1 cellular context compared by ENCODE assay signal in the genomic region with DNA sequence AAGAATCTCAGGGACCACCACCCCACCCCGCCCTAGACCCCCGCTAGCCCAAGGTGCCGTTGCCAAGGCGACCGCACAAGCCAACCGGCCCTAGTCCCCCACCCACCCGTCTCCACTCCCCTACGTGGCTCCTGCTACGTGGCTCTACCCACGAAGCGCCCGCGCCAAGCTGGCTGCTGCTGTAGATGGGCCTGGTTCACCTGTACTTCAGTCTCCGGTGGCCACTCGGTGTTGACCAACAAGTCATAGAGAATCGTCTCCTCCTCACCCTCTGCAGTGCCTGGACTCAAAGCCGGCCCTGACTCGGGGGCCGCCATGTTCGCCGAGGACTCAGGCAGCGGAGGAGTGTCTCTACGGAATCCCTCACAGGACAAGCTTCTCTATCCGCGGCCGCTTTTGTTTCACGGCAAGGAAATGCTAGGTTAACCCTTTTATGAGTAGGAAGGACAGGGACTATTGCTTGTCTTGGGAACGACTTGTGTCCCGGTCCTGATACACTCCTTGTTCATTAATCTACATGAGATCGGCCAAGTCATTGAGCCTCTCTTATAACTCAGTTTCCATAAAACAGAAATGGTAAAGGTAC.
TF ChIP-seq lines count a peak whose summit lies in the region.

A gene (minus strand): TSS at position 347 of the 586 bp plus-strand sequence. CDS start 30 bp downstream, at position 317.

TF ChIP-seq in K562, 482 proteins besides CTCF, POLR2A, EP300 and RAD21 (continued from another document and continues in another):
- no peak for TF ChIP-seq POLR3A (IDR thresholded peaks at IDR 0.05; ENCODE audit: borderline replicate concordance, extremely low read depth, insufficient read depth, insufficient read length)
- 0 out of 2 replicates have a peak, but pooled peaks have one; percentile 6 for TF ChIP-seq BCOR (IDR thresholded peaks at IDR 0.05)
- peak; percentile 86; the same call in 1 of the 2 replicates for TF ChIP-seq KAT7 (CRISPR knock-in tag; IDR thresholded peaks at IDR 0.05; ENCODE audit: borderline replicate concordance)
- TF ChIP-seq ZC3H4 (CRISPR knock-in tag; IDR thresholded peaks at IDR 0.05; ENCODE audit: borderline replicate concordance), result peak; percentile 79; the same call in 1 of the 2 replicates
- TF ChIP-seq, protein P1, sequence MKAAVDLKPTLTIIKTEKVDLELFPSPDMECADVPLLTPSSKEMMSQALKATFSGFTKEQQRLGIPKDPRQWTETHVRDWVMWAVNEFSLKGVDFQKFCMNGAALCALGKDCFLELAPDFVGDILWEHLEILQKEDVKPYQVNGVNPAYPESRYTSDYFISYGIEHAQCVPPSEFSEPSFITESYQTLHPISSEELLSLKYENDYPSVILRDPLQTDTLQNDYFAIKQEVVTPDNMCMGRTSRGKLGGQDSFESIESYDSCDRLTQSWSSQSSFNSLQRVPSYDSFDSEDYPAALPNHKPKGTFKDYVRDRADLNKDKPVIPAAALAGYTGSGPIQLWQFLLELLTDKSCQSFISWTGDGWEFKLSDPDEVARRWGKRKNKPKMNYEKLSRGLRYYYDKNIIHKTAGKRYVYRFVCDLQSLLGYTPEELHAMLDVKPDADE (conservative IDR thresholded peaks at IDR 0.05; ENCODE audit: control insufficient read depth, low read depth, low read length), result 0 out of 2 replicates have a peak, but pooled peaks have one; percentile 28
- peak; percentile 65 for TF ChIP-seq ZFX (CRISPR knock-in tag; IDR thresholded peaks at IDR 0.05)
- peak; percentile 16; the same call in 1 of the 2 replicates for TF ChIP-seq BHLHE40 (IDR thresholded peaks at IDR 0.05; ENCODE audit: low read length)
- TF ChIP-seq, protein P2, sequence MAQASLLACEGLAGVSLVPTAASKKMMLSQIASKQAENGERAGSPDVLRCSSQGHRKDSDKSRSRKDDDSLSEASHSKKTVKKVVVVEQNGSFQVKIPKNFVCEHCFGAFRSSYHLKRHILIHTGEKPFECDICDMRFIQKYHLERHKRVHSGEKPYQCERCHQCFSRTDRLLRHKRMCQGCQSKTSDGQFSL (CRISPR knock-in tag; IDR thresholded peaks at IDR 0.05), result no peak
- TF ChIP-seq, protein P2 (tag; IDR thresholded peaks at IDR 0.05), result no peak
- peak; percentile 64; the same call in 1 of the 2 replicates for TF ChIP-seq ZBTB7A (IDR thresholded peaks at IDR 0.05; ENCODE audit: borderline replicate concordance, control insufficient read depth, low read depth, low read length)
- TF ChIP-seq HSF4 (CRISPR knock-in tag; IDR thresholded peaks at IDR 0.05; ENCODE audit: borderline replicate concordance), result no peak; the same call in 1 of the 2 replicates
- TF ChIP-seq SAP30 (IDR thresholded peaks at IDR 0.05; ENCODE audit: borderline replicate concordance, insufficient read depth, low read depth, low read length, poor library complexity, severe bottlenecking), result peak; percentile 82
- TF ChIP-seq KLF13 (tag; IDR thresholded peaks at IDR 0.05; ENCODE audit: borderline replicate concordance, low read depth), result peak; percentile 53; the same call in 1 of the 2 replicates
- peak; percentile 44; the same call in 1 of the 2 replicates for TF ChIP-seq NCOR1 (IDR thresholded peaks at IDR 0.05)
- peak; percentile 30; the same call in 1 of the 2 replicates for TF ChIP-seq ZNF24 (IDR thresholded peaks at IDR 0.05)
- TF ChIP-seq GTF2A2 (tag; IDR thresholded peaks at IDR 0.05), result no peak
- TF ChIP-seq GABPB1 (CRISPR knock-in tag; IDR thresholded peaks at IDR 0.05), result peak; percentile 23; the same call in 1 of the 2 replicates
- TF ChIP-seq, protein P3, sequence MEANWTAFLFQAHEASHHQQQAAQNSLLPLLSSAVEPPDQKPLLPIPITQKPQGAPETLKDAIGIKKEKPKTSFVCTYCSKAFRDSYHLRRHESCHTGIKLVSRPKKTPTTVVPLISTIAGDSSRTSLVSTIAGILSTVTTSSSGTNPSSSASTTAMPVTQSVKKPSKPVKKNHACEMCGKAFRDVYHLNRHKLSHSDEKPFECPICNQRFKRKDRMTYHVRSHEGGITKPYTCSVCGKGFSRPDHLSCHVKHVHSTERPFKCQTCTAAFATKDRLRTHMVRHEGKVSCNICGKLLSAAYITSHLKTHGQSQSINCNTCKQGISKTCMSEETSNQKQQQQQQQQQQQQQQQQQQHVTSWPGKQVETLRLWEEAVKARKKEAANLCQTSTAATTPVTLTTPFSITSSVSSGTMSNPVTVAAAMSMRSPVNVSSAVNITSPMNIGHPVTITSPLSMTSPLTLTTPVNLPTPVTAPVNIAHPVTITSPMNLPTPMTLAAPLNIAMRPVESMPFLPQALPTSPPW (CRISPR knock-in tag; IDR thresholded peaks at IDR 0.05), result peak; percentile 50; the same call in 1 of the 2 replicates
- peak; percentile 75; the same call in 1 of the 2 replicates for TF ChIP-seq PHF8 (IDR thresholded peaks at IDR 0.05; ENCODE audit: borderline replicate concordance, low read length)
- TF ChIP-seq, protein P4, sequence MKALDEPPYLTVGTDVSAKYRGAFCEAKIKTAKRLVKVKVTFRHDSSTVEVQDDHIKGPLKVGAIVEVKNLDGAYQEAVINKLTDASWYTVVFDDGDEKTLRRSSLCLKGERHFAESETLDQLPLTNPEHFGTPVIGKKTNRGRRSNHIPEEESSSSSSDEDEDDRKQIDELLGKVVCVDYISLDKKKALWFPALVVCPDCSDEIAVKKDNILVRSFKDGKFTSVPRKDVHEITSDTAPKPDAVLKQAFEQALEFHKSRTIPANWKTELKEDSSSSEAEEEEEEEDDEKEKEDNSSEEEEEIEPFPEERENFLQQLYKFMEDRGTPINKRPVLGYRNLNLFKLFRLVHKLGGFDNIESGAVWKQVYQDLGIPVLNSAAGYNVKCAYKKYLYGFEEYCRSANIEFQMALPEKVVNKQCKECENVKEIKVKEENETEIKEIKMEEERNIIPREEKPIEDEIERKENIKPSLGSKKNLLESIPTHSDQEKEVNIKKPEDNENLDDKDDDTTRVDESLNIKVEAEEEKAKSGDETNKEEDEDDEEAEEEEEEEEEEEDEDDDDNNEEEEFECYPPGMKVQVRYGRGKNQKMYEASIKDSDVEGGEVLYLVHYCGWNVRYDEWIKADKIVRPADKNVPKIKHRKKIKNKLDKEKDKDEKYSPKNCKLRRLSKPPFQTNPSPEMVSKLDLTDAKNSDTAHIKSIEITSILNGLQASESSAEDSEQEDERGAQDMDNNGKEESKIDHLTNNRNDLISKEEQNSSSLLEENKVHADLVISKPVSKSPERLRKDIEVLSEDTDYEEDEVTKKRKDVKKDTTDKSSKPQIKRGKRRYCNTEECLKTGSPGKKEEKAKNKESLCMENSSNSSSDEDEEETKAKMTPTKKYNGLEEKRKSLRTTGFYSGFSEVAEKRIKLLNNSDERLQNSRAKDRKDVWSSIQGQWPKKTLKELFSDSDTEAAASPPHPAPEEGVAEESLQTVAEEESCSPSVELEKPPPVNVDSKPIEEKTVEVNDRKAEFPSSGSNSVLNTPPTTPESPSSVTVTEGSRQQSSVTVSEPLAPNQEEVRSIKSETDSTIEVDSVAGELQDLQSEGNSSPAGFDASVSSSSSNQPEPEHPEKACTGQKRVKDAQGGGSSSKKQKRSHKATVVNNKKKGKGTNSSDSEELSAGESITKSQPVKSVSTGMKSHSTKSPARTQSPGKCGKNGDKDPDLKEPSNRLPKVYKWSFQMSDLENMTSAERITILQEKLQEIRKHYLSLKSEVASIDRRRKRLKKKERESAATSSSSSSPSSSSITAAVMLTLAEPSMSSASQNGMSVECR (CRISPR knock-in tag; IDR thresholded peaks at IDR 0.05), result peak; percentile 68; the same call in 1 of the 2 replicates
- TF ChIP-seq, protein P5, sequence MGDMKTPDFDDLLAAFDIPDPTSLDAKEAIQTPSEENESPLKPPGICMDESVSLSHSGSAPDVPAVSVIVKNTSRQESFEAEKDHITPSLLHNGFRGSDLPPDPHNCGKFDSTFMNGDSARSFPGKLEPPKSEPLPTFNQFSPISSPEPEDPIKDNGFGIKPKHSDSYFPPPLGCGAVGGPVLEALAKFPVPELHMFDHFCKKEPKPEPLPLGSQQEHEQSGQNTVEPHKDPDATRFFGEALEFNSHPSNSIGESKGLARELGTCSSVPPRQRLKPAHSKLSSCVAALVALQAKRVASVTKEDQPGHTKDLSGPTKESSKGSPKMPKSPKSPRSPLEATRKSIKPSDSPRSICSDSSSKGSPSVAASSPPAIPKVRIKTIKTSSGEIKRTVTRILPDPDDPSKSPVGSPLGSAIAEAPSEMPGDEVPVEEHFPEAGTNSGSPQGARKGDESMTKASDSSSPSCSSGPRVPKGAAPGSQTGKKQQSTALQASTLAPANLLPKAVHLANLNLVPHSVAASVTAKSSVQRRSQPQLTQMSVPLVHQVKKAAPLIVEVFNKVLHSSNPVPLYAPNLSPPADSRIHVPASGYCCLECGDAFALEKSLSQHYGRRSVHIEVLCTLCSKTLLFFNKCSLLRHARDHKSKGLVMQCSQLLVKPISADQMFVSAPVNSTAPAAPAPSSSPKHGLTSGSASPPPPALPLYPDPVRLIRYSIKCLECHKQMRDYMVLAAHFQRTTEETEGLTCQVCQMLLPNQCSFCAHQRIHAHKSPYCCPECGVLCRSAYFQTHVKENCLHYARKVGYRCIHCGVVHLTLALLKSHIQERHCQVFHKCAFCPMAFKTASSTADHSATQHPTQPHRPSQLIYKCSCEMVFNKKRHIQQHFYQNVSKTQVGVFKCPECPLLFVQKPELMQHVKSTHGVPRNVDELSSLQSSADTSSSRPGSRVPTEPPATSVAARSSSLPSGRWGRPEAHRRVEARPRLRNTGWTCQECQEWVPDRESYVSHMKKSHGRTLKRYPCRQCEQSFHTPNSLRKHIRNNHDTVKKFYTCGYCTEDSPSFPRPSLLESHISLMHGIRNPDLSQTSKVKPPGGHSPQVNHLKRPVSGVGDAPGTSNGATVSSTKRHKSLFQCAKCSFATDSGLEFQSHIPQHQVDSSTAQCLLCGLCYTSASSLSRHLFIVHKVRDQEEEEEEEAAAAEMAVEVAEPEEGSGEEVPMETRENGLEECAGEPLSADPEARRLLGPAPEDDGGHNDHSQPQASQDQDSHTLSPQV (IDR thresholded peaks at IDR 0.05), result 0 out of 2 replicates have a peak, but pooled peaks have one; percentile 49
- TF ChIP-seq PHB2 (IDR thresholded peaks at IDR 0.05; ENCODE audit: low read depth), result no peak
- TF ChIP-seq, protein P6, sequence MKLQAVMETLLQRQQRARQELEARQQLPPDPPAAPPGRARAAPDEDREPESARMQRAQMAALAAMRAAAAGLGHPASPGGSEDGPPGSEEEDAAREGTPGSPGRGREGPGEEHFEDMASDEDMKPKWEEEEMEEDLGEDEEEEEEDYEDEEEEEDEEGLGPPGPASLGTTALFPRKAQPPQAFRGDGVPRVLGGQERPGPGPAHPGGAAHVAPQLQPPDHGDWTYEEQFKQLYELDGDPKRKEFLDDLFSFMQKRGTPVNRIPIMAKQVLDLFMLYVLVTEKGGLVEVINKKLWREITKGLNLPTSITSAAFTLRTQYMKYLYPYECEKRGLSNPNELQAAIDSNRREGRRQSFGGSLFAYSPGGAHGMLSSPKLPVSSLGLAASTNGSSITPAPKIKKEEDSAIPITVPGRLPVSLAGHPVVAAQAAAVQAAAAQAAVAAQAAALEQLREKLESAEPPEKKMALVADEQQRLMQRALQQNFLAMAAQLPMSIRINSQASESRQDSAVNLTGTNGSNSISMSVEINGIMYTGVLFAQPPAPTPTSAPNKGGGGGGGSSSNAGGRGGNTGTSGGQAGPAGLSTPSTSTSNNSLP (IDR thresholded peaks at IDR 0.05; ENCODE audit: borderline replicate concordance, low read depth, low read length), result 0 out of 2 replicates have a peak, but pooled peaks have one; percentile 23
- peak; percentile 54; the same call in 1 of the 2 replicates for TF ChIP-seq SUPT5H (IDR thresholded peaks at IDR 0.05)
- 0 out of 2 replicates have a peak, but pooled peaks have one; percentile 29 for TF ChIP-seq E2F3 (CRISPR knock-in tag; IDR thresholded peaks at IDR 0.05)
- peak; percentile 92 for TF ChIP-seq KLF16 (IDR thresholded peaks at IDR 0.05)
- no peak for TF ChIP-seq GATAD2A (IDR thresholded peaks at IDR 0.05)
- TF ChIP-seq ZNF324 (CRISPR knock-in tag; IDR thresholded peaks at IDR 0.05), result no peak
- no peak for TF ChIP-seq SP1 (CRISPR knock-in tag; IDR thresholded peaks at IDR 0.05)
- TF ChIP-seq ZNF239 (CRISPR knock-in tag; IDR thresholded peaks at IDR 0.05), result peak; percentile 23; the same call in 1 of the 2 replicates
- TF ChIP-seq DACH1 (IDR thresholded peaks at IDR 0.05; ENCODE audit: partially characterized antibody), result no peak
- TF ChIP-seq KAT2B (IDR thresholded peaks at IDR 0.05; ENCODE audit: low read depth, low read length), result no peak
- TF ChIP-seq, protein P7, sequence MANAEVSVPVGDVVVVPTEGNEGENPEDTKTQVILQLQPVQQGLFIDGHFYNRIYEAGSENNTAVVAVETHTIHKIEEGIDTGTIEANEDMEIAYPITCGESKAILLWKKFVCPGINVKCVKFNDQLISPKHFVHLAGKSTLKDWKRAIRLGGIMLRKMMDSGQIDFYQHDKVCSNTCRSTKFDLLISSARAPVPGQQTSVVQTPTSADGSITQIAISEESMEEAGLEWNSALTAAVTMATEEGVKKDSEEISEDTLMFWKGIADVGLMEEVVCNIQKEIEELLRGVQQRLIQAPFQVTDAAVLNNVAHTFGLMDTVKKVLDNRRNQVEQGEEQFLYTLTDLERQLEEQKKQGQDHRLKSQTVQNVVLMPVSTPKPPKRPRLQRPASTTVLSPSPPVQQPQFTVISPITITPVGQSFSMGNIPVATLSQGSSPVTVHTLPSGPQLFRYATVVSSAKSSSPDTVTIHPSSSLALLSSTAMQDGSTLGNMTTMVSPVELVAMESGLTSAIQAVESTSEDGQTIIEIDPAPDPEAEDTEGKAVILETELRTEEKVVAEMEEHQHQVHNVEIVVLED (CRISPR knock-in tag; IDR thresholded peaks at IDR 0.05), result 0 out of 2 replicates have a peak, but pooled peaks have one; percentile 19
- TF ChIP-seq, protein P8, sequence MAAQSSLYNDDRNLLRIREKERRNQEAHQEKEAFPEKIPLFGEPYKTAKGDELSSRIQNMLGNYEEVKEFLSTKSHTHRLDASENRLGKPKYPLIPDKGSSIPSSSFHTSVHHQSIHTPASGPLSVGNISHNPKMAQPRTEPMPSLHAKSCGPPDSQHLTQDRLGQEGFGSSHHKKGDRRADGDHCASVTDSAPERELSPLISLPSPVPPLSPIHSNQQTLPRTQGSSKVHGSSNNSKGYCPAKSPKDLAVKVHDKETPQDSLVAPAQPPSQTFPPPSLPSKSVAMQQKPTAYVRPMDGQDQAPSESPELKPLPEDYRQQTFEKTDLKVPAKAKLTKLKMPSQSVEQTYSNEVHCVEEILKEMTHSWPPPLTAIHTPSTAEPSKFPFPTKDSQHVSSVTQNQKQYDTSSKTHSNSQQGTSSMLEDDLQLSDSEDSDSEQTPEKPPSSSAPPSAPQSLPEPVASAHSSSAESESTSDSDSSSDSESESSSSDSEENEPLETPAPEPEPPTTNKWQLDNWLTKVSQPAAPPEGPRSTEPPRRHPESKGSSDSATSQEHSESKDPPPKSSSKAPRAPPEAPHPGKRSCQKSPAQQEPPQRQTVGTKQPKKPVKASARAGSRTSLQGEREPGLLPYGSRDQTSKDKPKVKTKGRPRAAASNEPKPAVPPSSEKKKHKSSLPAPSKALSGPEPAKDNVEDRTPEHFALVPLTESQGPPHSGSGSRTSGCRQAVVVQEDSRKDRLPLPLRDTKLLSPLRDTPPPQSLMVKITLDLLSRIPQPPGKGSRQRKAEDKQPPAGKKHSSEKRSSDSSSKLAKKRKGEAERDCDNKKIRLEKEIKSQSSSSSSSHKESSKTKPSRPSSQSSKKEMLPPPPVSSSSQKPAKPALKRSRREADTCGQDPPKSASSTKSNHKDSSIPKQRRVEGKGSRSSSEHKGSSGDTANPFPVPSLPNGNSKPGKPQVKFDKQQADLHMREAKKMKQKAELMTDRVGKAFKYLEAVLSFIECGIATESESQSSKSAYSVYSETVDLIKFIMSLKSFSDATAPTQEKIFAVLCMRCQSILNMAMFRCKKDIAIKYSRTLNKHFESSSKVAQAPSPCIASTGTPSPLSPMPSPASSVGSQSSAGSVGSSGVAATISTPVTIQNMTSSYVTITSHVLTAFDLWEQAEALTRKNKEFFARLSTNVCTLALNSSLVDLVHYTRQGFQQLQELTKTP (IDR thresholded peaks at IDR 0.05; ENCODE audit: low read depth in 1 of 2, partially characterized antibody in 2 of 2), result peak in 1 of 2 experiments; percentile 76
